Comparison of ENCODE assay signal across 1 cellular context in the genomic region with DNA sequence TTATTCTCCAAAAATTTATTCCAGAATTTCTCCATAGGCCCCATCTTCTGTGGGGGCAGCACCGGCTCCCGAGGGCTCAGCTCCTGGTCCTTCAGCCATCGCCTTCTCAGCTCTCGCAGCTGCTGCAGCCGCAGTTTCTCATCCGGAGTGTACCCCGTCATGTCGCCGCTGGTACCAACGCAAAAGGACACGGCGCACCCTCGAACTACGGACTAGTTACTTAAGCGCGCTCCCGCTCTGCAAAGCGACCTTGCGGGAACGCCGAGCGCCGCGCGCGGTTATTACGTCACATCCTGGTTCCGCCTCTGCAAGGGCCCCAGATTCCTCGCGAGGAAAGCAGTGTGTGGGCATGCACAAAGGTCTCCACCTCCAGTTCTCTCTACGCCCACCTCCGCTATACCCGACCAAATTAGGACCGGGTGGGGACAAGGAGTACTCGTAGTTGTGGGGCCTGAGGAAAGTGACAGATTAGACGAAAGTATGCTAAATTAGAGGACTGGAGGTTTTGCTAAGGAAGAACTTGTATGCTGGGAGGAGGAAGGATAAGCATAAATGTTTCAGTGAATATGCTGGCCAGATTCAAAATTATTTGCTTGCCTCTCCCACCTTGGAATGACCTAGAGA.
TF ChIP-seq lines count a peak whose summit lies in the region.

Gene NDUFB6 (minus strand): TSS at position 260 of the 624 bp plus-strand sequence. CDS start 99 bp downstream, at position 161.

TF ChIP-seq in HepG2, 621 proteins besides CTCF, POLR2A, EP300 and RAD21 (continued from another document and continues in another):
- TF ChIP-seq TBL1XR1 (IDR thresholded peaks at IDR 0.05; ENCODE audit: borderline replicate concordance, low read length, partially characterized antibody): no peak
- no peak for TF ChIP-seq ZFYVE20 (CRISPR knock-in tag; IDR thresholded peaks at IDR 0.05; ENCODE audit: borderline replicate concordance, low read depth)
- TF ChIP-seq, protein P1, sequence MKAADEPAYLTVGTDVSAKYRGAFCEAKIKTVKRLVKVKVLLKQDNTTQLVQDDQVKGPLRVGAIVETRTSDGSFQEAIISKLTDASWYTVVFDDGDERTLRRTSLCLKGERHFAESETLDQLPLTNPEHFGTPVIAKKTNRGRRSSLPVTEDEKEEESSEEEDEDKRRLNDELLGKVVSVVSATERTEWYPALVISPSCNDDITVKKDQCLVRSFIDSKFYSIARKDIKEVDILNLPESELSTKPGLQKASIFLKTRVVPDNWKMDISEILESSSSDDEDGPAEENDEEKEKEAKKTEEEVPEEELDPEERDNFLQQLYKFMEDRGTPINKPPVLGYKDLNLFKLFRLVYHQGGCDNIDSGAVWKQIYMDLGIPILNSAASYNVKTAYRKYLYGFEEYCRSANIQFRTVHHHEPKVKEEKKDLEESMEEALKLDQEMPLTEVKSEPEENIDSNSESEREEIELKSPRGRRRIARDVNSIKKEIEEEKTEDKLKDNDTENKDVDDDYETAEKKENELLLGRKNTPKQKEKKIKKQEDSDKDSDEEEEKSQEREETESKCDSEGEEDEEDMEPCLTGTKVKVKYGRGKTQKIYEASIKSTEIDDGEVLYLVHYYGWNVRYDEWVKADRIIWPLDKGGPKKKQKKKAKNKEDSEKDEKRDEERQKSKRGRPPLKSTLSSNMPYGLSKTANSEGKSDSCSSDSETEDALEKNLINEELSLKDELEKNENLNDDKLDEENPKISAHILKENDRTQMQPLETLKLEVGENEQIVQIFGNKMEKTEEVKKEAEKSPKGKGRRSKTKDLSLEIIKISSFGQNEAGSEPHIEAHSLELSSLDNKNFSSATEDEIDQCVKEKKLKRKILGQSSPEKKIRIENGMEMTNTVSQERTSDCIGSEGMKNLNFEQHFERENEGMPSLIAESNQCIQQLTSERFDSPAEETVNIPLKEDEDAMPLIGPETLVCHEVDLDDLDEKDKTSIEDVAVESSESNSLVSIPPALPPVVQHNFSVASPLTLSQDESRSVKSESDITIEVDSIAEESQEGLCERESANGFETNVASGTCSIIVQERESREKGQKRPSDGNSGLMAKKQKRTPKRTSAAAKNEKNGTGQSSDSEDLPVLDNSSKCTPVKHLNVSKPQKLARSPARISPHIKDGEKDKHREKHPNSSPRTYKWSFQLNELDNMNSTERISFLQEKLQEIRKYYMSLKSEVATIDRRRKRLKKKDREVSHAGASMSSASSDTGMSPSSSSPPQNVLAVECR (CRISPR knock-in tag; IDR thresholded peaks at IDR 0.05; ENCODE audit: borderline replicate concordance): peak; percentile 88
- peak; percentile 58; the same call in 1 of the 2 replicates for TF ChIP-seq BCL3 (CRISPR knock-in tag; IDR thresholded peaks at IDR 0.05)
- TF ChIP-seq ZNF550 (CRISPR knock-in tag; IDR thresholded peaks at IDR 0.05; ENCODE audit: borderline replicate concordance): no peak
- TF ChIP-seq SNRNP70 (IDR thresholded peaks at IDR 0.05; ENCODE audit: low read depth, low read length): no peak
- no peak for TF ChIP-seq ATM (IDR thresholded peaks at IDR 0.05; ENCODE audit: borderline replicate concordance)
- TF ChIP-seq, protein P2, sequence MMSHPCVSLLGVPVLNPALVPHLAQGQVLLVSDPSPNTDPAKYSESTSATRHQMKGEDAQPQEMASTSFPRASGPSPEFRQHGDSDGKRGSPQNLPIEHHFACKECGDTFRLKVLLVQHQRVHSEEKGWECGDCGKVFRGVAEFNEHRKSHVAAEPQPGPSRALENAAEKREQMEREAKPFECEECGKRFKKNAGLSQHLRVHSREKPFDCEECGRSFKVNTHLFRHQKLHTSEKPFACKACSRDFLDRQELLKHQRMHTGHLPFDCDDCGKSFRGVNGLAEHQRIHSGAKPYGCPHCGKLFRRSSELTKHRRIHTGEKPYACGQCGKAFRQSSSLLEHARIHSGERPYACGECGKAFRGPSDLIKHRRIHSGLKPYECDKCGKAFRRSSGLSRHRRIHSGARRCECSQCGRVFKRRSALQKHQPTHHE (CRISPR knock-in tag; IDR thresholded peaks at IDR 0.05; ENCODE audit: borderline replicate concordance): no peak
- TF ChIP-seq, protein P3, sequence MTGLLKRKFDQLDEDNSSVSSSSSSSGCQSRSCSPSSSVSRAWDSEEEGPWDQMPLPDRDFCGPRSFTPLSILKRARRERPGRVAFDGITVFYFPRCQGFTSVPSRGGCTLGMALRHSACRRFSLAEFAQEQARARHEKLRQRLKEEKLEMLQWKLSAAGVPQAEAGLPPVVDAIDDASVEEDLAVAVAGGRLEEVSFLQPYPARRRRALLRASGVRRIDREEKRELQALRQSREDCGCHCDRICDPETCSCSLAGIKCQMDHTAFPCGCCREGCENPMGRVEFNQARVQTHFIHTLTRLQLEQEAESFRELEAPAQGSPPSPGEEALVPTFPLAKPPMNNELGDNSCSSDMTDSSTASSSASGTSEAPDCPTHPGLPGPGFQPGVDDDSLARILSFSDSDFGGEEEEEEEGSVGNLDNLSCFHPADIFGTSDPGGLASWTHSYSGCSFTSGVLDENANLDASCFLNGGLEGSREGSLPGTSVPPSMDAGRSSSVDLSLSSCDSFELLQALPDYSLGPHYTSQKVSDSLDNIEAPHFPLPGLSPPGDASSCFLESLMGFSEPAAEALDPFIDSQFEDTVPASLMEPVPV (CRISPR knock-in tag; IDR thresholded peaks at IDR 0.05): peak; percentile 44; the same call in 1 of the 2 replicates
- peak; percentile 79 for TF ChIP-seq ELF4 (CRISPR knock-in tag; IDR thresholded peaks at IDR 0.05; ENCODE audit: borderline replicate concordance)
- TF ChIP-seq, protein P4, sequence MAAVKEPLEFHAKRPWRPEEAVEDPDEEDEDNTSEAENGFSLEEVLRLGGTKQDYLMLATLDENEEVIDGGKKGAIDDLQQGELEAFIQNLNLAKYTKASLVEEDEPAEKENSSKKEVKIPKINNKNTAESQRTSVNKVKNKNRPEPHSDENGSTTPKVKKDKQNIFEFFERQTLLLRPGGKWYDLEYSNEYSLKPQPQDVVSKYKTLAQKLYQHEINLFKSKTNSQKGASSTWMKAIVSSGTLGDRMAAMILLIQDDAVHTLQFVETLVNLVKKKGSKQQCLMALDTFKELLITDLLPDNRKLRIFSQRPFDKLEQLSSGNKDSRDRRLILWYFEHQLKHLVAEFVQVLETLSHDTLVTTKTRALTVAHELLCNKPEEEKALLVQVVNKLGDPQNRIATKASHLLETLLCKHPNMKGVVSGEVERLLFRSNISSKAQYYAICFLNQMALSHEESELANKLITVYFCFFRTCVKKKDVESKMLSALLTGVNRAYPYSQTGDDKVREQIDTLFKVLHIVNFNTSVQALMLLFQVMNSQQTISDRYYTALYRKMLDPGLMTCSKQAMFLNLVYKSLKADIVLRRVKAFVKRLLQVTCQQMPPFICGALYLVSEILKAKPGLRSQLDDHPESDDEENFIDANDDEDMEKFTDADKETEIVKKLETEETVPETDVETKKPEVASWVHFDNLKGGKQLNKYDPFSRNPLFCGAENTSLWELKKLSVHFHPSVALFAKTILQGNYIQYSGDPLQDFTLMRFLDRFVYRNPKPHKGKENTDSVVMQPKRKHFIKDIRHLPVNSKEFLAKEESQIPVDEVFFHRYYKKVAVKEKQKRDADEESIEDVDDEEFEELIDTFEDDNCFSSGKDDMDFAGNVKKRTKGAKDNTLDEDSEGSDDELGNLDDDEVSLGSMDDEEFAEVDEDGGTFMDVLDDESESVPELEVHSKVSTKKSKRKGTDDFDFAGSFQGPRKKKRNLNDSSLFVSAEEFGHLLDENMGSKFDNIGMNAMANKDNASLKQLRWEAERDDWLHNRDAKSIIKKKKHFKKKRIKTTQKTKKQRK (IDR thresholded peaks at IDR 0.05; ENCODE audit: low read length): no peak
- TF ChIP-seq TBX2 (CRISPR knock-in tag; IDR thresholded peaks at IDR 0.05; ENCODE audit: borderline replicate concordance): peak; percentile 85
- no peak for TF ChIP-seq ZNF546 (CRISPR knock-in tag; conservative IDR thresholded peaks at IDR 0.05)
- TF ChIP-seq, protein P5, sequence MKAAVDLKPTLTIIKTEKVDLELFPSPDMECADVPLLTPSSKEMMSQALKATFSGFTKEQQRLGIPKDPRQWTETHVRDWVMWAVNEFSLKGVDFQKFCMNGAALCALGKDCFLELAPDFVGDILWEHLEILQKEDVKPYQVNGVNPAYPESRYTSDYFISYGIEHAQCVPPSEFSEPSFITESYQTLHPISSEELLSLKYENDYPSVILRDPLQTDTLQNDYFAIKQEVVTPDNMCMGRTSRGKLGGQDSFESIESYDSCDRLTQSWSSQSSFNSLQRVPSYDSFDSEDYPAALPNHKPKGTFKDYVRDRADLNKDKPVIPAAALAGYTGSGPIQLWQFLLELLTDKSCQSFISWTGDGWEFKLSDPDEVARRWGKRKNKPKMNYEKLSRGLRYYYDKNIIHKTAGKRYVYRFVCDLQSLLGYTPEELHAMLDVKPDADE (CRISPR knock-in tag; IDR thresholded peaks at IDR 0.05): no peak
- TF ChIP-seq PBX3 (CRISPR knock-in tag; IDR thresholded peaks at IDR 0.05; ENCODE audit: borderline replicate concordance): no peak
- TF ChIP-seq, protein P6, sequence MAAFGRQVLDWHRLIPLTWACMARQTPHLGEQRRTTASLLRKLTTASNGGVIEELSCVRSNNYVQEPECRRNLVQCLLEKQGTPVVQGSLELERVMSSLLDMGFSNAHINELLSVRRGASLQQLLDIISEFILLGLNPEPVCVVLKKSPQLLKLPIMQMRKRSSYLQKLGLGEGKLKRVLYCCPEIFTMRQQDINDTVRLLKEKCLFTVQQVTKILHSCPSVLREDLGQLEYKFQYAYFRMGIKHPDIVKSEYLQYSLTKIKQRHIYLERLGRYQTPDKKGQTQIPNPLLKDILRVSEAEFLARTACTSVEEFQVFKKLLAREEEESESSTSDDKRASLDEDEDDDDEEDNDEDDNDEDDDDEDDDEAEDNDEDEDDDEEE (CRISPR knock-in tag; IDR thresholded peaks at IDR 0.05): 0 out of 2 replicates have a peak, but pooled peaks have one; percentile 63
- no peak for TF ChIP-seq NFIC (IDR thresholded peaks at IDR 0.05; ENCODE audit: low read length)
- TF ChIP-seq POLR2AphosphoS5 (IDR thresholded peaks at IDR 0.05; ENCODE audit: low read depth, low read length): peak; percentile 94
- TF ChIP-seq, protein P7, sequence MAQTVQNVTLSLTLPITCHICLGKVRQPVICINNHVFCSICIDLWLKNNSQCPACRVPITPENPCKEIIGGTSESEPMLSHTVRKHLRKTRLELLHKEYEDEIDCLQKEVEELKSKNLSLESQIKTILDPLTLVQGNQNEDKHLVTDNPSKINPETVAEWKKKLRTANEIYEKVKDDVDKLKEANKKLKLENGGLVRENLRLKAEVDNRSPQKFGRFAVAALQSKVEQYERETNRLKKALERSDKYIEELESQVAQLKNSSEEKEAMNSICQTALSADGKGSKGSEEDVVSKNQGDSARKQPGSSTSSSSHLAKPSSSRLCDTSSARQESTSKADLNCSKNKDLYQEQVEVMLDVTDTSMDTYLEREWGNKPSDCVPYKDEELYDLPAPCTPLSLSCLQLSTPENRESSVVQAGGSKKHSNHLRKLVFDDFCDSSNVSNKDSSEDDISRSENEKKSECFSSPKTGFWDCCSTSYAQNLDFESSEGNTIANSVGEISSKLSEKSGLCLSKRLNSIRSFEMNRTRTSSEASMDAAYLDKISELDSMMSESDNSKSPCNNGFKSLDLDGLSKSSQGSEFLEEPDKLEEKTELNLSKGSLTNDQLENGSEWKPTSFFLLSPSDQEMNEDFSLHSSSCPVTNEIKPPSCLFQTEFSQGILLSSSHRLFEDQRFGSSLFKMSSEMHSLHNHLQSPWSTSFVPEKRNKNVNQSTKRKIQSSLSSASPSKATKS (CRISPR knock-in tag; IDR thresholded peaks at IDR 0.05): no peak
- TF ChIP-seq DPF2 (CRISPR knock-in tag; IDR thresholded peaks at IDR 0.05; ENCODE audit: borderline replicate concordance, low read depth): no peak
- no peak for TF ChIP-seq NFE2L2 (IDR thresholded peaks at IDR 0.05; ENCODE audit: low read length)
- TF ChIP-seq ZNF510 (CRISPR knock-in tag; IDR thresholded peaks at IDR 0.05; ENCODE audit: low read depth): peak; percentile 83; the same call in 1 of the 2 replicates
- TF ChIP-seq MAZ (IDR thresholded peaks at IDR 0.05; ENCODE audit: borderline replicate concordance, low read depth, low read length): no peak
- peak; percentile 84 for TF ChIP-seq MAZ (CRISPR knock-in tag; IDR thresholded peaks at IDR 0.05; ENCODE audit: low read depth)
- no peak for TF ChIP-seq SAFB2 (CRISPR knock-in tag; IDR thresholded peaks at IDR 0.05; ENCODE audit: borderline replicate concordance, low read depth)
- no peak; the same call in 1 of the 2 replicates for TF ChIP-seq ZNF777 (CRISPR knock-in tag; IDR thresholded peaks at IDR 0.05)
- peak; percentile 75 for TF ChIP-seq ZBTB21 (CRISPR knock-in tag; IDR thresholded peaks at IDR 0.05)
- TF ChIP-seq ZNF563 (CRISPR knock-in tag; IDR thresholded peaks at IDR 0.05): peak; percentile 64; the same call in 1 of the 2 replicates
- TF ChIP-seq ATRX (CRISPR knock-in tag; IDR thresholded peaks at IDR 0.05; ENCODE audit: borderline replicate concordance): no peak
- TF ChIP-seq, protein P8, sequence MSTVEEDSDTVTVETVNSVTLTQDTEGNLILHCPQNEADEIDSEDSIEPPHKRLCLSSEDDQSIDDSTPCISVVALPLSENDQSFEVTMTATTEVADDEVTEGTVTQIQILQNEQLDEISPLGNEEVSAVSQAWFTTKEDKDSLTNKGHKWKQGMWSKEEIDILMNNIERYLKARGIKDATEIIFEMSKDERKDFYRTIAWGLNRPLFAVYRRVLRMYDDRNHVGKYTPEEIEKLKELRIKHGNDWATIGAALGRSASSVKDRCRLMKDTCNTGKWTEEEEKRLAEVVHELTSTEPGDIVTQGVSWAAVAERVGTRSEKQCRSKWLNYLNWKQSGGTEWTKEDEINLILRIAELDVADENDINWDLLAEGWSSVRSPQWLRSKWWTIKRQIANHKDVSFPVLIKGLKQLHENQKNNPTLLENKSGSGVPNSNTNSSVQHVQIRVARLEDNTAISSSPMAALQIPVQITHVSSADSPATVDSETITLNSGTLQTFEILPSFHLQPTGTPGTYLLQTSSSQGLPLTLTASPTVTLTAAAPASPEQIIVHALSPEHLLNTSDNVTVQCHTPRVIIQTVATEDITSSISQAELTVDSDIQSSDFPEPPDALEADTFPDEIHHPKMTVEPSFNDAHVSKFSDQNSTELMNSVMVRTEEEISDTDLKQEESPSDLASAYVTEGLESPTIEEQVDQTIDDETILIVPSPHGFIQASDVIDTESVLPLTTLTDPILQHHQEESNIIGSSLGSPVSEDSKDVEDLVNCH (CRISPR knock-in tag; IDR thresholded peaks at IDR 0.05): no peak
- TF ChIP-seq MEIS2 (CRISPR knock-in tag; IDR thresholded peaks at IDR 0.05): no peak
- no peak for TF ChIP-seq SMAD1 (CRISPR knock-in tag; IDR thresholded peaks at IDR 0.05; ENCODE audit: borderline replicate concordance, low read depth)
- peak; percentile 56; the same call in 1 of the 2 replicates for TF ChIP-seq ZNF556 (CRISPR knock-in tag; IDR thresholded peaks at IDR 0.05; ENCODE audit: borderline replicate concordance)
